ENCODE assay signal across 8 cellular contexts in the genomic region with DNA sequence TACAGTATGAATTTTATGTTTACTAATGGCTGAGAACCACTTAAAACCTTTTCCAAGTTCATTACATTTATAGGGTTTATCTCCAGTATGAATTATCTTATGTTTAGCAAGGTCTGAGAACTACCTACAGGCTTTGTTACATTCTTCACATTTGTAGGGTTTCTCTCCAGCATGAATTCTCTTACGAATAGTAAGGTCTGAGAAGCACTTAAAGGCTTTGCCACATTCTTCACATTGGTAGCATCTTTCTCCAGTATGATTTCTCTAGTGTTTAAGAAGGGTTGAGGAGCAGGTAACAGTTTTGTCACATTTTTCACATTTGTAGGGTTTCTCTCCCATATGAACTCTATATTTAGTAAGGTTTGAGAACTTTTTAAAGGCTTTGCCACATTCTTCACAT.
"Had no signal": no experiment of that assay in that cellular context is flagged by ENCODE, and none has a peak within 500 bp of the region (broad histone marks: within the 10 kb centered on the region; RNA-seq: fewer than 3 reads in every experiment).

No MANE protein-coding gene starts in this region.

- DNase-seq: IMR-90, Karpas-422, KBM-7, KG1 had no signal

- H3K27ac ChIP-seq: HL-60, KMS-11 had no signal

- FAIRE-seq: HepG2, HTR-8/SVneo had no signal

- H3K9ac ChIP-seq: KMS-11 had no signal

- ATAC-seq: HepG2 had no signal

- H3K4me2 ChIP-seq: KMS-11 had no signal
